Comparison of ENCODE assay signal across 8 cellular contexts in genomic region chr10:73110345-73110849, GRCh38. TPM values are rescaled to one million over a fixed set of nuclear protein-coding genes. Genes with fewer than 3 reads are reported as not detected.
A peak's percentile ranks its signal among the peaks of the same experiment; 100 is the strongest.
DNase-seq lines count a peak whose midpoint lies in the region; ATAC-seq and TF ChIP-seq lines count a peak whose summit lies in the region.

NUDT13 (plus strand) TSS chr10:73110455; CDS start chr10:73114366, 3,911 bp downstream.

- H3K36me3 Mint-ChIP-seq in dendritic cell treated with granulocyte-macrophage colony-stimulating factor and Interleukin-4, amounts not matched to agents 40 ng/mL and 50 ng/mL, for 4 days (ENCODE audit: low read depth), result peaks cover 45% of the 10 kb centered on the region

- H3K27me3 ChIP-seq in BJ (ENCODE audit: control insufficient read depth, insufficient read depth, low read length), result no peaks in the 10 kb centered on the region

- intact Hi-C loops in dendritic cell treated with granulocyte-macrophage colony-stimulating factor and Interleukin-4, amounts not matched to agents 40 ng/mL and 50 ng/mL, for 4 days (cut with micrococcal nuclease), result loop anchor here (2.0 kb wide), 1 partner anchor 14 kb away; the partner anchor contains the start of gene P4HA1

- no peak for DNase-seq in BJ (ENCODE audit: low read depth)
- peak; percentile 54 for DNase-seq in NCI-H1436 (lab: John Stamatoyannopoulos, UW)
- DNase-seq in activated CD4-positive, alpha-beta T cell treated with anti-CD3 and anti-CD28 coated beads for 24 hours (ENCODE audit: low read depth in 2 of 2), result peak; percentile 8 to 15
- DNase-seq in kidney glomerular epithelial cell (lab: John Stamatoyannopoulos, UW), result peak; percentile 82
- peak; percentile 8 to 38 (median 25) for DNase-seq in stimulated activated CD4-positive, alpha-beta T cell treated with anti-CD3 and anti-CD28 coated beads, Interleukin-12 subunit alpha, Interleukin-12 subunit beta, amount 100 ng/mL, for 48 hours (ENCODE audit: low read depth in 2 of 3, low spot score in 1 of 3)
- no peak for DNase-seq in NCI-H774 (lab: John Stamatoyannopoulos, UW)

- peak within 1 kb of the TSS; percentile 79 for H3K4me3 Mint-ChIP-seq in dendritic cell treated with granulocyte-macrophage colony-stimulating factor and Interleukin-4, amounts not matched to agents 40 ng/mL and 50 ng/mL, for 4 days

- TF ChIP-seq CTCF in BJ (IDR thresholded peaks at IDR 0.05; ENCODE audit: insufficient read depth, low read depth, low read length), result no peak

- H3K9me3 Mint-ChIP-seq in dendritic cell treated with granulocyte-macrophage colony-stimulating factor and Interleukin-4, amounts not matched to agents 40 ng/mL and 50 ng/mL, for 4 days, result no peaks in the 10 kb centered on the region

- peak; percentile 64 for ATAC-seq in GM21515 (IDR thresholded peaks at IDR 0.05; ENCODE audit: unreplicated experiment)

- peak within 1 kb of the TSS; percentile 91 for H3K27ac Mint-ChIP-seq in dendritic cell treated with granulocyte-macrophage colony-stimulating factor and Interleukin-4, amounts not matched to agents 40 ng/mL and 50 ng/mL, for 4 days

- H3K4me1 Mint-ChIP-seq in dendritic cell treated with granulocyte-macrophage colony-stimulating factor and Interleukin-4, amounts not matched to agents 40 ng/mL and 50 ng/mL, for 4 days (ENCODE audit: low read depth), result no peaks in the 10 kb centered on the region

- peak within 1 kb of the TSS; percentile 49 for H3K4me3 ChIP-seq in BJ (ENCODE audit: low read depth, low read length)

- CTCF ChIA-PET in BJ (lab: Yijun Ruan, JAX), result interaction anchor here (0.7 to 1.7 kb wide), 4 partner anchors 11 to 528 kb away, joined by 3 to 6 read pairs (median 4); partner anchors contain the start of gene P4HA1

- H3K36me3 ChIP-seq in BJ (ENCODE audit: control insufficient read depth, insufficient read depth, low read length), result no peaks in the 10 kb centered on the region

- POLR2A ChIA-PET in BJ (lab: Charles Lee), result interaction anchor here (0.9 kb wide), 1 partner anchor 13 kb away, joined by 4 read pairs; the partner anchor contains the start of gene P4HA1

- H3K27me3 Mint-ChIP-seq in dendritic cell treated with granulocyte-macrophage colony-stimulating factor and Interleukin-4, amounts not matched to agents 40 ng/mL and 50 ng/mL, for 4 days, result no peaks in the 10 kb centered on the region

RNA-seq across cellular contexts. Expression of gene NUDT13, which starts in this region (rescaled TPM):
- polyA plus RNA-seq in BJ (2011; rRNA removed), result 1.7 and 2.2 TPM in 2 replicates
- 0.51 and 0.71 TPM in 2 replicates for polyA minus RNA-seq in BJ (2011; rRNA and poly(A)+ RNA removed)

Comparison
In these comparisons a context has a peak if more than half of its experiments do, and no peak if none do; other contexts are left out.
1. DNase-seq: peak in NCI-H1436 (single experiment), activated CD4-positive, alpha-beta T cell treated with anti-CD3 and anti-CD28 coated beads for 24 hours (2 of 2), kidney glomerular epithelial cell (single experiment) and stimulated activated CD4-positive, alpha-beta T cell treated with anti-CD3 and anti-CD28 coated beads, Interleukin-12 subunit alpha, Interleukin-12 subunit beta, amount 100 ng/mL, for 48 hours (3 of 3); none in BJ (single experiment) and NCI-H774 (single experiment).